In the genomic region with DNA sequence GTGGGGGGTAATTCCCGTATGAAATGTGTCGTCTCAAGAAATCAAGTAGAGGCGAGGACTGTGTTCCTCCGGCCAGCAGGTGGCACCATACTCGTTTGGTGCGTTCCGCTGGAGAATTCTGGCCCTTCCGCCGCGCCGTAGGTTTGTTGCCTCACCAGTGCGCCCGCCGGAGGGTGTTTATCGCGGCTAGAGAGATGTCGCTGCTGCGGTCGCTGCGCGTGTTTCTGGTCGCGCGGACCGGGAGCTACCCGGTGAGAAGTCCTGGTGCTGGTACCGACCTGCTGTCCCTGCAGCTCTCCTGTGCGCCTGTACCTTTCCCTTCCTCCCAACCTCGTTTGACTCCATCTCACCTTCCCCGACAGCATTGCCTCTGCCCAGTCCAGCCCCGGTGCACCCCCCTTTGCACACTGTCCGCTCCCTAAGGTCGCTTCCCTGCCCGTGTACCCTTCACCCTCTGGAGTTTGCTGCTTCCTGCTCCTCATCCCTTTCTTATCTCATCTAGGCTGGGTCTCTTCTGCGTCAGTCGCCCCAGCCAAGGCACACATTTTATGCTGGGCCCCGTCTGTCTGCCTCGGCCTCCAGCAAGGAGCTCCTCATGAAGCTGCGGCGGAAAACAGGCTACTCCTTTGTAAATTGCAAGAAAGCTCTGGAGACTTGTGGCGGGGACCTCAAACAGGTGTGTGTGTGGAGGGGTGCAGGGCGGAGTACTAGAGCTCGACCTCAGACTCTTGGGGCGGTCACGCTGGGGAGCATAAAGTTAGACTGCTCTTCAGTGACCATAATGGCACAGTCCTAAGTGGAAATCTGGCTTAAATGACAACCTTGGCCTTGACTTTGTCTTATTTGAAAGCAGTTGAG, we compare ENCODE assay signal across 8 cellular contexts. TPM values are rescaled to one million over a fixed set of nuclear protein-coding genes. Genes with fewer than 3 reads are reported as not detected.
DNase-seq lines count a peak whose midpoint lies in the region; ATAC-seq and TF ChIP-seq lines count a peak whose summit lies in the region.

A gene (plus strand): TSS at position 180 of the 858 bp plus-strand sequence. CDS start 15 bp downstream, at position 195.

- DNase-seq in Daoy (ENCODE audit: low read depth), result peak; percentile 96
- DNase-seq in Peyer's patch, result peak; percentile 96 to 98 (median 97)
- DNase-seq in activated T-helper 1 cell treated with Interleukin-2 at 50 U/mL for 16 hours (ENCODE audit: low read depth), result peak; percentile 93
- DNase-seq in fibroblast of gingiva (ENCODE audit: low read depth), result peak; percentile 93
- peak; percentile 89 to 98 (median 96) for DNase-seq in naive thymus-derived CD8-positive, alpha-beta T cell
- peak; percentile 86 to 95 (median 93) for DNase-seq in stimulated activated naive CD4-positive, alpha-beta T cell (lab: John Stamatoyannopoulos, UW)

- POLR2A ChIA-PET in naive thymus-derived CD8-positive, alpha-beta T cell (lab: Charles Lee), result interaction anchor here (0.7 to 2.8 kb wide), 14 partner anchors 8 to 262 kb away, joined by 3 to 17 read pairs (median 4); a partner anchor contains a TSS

- peaks cover 0 to 29% (median 10%) of the 10 kb centered on the region in 3 donors for H3K36me3 Mint-ChIP-seq in naive thymus-derived CD8-positive, alpha-beta T cell

- H3K4me3 Mint-ChIP-seq in naive thymus-derived CD8-positive, alpha-beta T cell, result peak within 1 kb of the TSS; percentile 99 to 100 (median 99)

- peak within 1 kb of the TSS; percentile 57 to 98 (median 88) for H3K4me3 ChIP-seq in Peyer's patch

- H3K36me3 ChIP-seq in KOPT-K1 (ENCODE audit: insufficient read depth, low read length), result peaks cover 39% of the 10 kb centered on the region
- peaks cover 0 to 26% (median 0%) of the 10 kb centered on the region in 3 donors for H3K36me3 ChIP-seq in Peyer's patch

- no peaks in the 10 kb centered on the region for H3K9me3 ChIP-seq in KOPT-K1 (ENCODE audit: insufficient read depth, low read length, poor library complexity, severe bottlenecking)
- H3K9me3 ChIP-seq in Peyer's patch, result no peaks in the 10 kb centered on the region

- H3K27me3 Mint-ChIP-seq in naive thymus-derived CD8-positive, alpha-beta T cell, result peaks cover 0 to 4% (median 0%) of the 10 kb centered on the region in 5 donors

- peak within 1 kb of the TSS; percentile 72 for H3K27ac ChIP-seq in KOPT-K1 (ENCODE audit: low read depth, low read length, poor library complexity, severe bottlenecking)
- peak within 1 kb of the TSS; percentile 58 to 82 (median 70) for H3K27ac ChIP-seq in Peyer's patch

- peaks cover 30 to 55% (median 48%) of the 10 kb centered on the region in 4 donors for H3K4me1 Mint-ChIP-seq in naive thymus-derived CD8-positive, alpha-beta T cell

- TF ChIP-seq CTCF in Peyer's patch (IDR thresholded peaks at IDR 0.05), result peak; percentile 91 to 99 (median 98)

- no peaks in the 10 kb centered on the region for H3K27me3 ChIP-seq in Peyer's patch

- peak; percentile 76 for ATAC-seq in GM21786 (IDR thresholded peaks at IDR 0.05; ENCODE audit: unreplicated experiment)
- ATAC-seq in naive thymus-derived CD8-positive, alpha-beta T cell, result peak; percentile 87 to 92

- peaks cover 0 to 12% (median 8%) of the 10 kb centered on the region in 4 donors for H3K4me1 ChIP-seq in Peyer's patch

- peak within 1 kb of the TSS; percentile 97 to 100 (median 99) for H3K27ac Mint-ChIP-seq in naive thymus-derived CD8-positive, alpha-beta T cell

- H3K9me3 Mint-ChIP-seq in naive thymus-derived CD8-positive, alpha-beta T cell, result no peaks in the 10 kb centered on the region

- peak; percentile 47 to 55 for TF ChIP-seq POLR2A in Peyer's patch (IDR thresholded peaks at IDR 0.05)

RNA-seq across cellular contexts. Expression of the gene that starts here (rescaled TPM):
- 38.2 and 48.9 TPM in 2 replicates for total RNA-seq in Daoy (2014; rRNA removed; shearing (Covaris generic))
- 10 to 100 TPM in 3 of 4 donors, 1 to 10 TPM in 1; 9.4 to 21.2 (median 13.7) TPM for total RNA-seq in Peyer's patch
- total RNA-seq in naive thymus-derived CD8-positive, alpha-beta T cell, result 10 to 100 TPM; 18.9 to 29.0 TPM
- polyA plus RNA-seq in naive thymus-derived CD8-positive, alpha-beta T cell, result 10 to 100 TPM; 25.5 to 31.0 (median 28.3) TPM

Comparison
In these comparisons a context has a peak if more than half of its experiments do, and no peak if none do; other contexts are left out.
1. Peak in every context shown above with its lines: DNase-seq, ATAC-seq, H3K4me3 ChIP-seq and H3K27ac ChIP-seq.